Comparison of ENCODE assay signal across 1 cellular context in genomic region chr2:215552144-215552580, GRCh38.
A peak's percentile ranks its signal among the peaks of the same experiment; 100 is the strongest.
TF ChIP-seq lines count a peak whose summit lies in the region.

No MANE protein-coding gene starts in this region.

TF ChIP-seq in HepG2, 621 proteins besides CTCF, POLR2A, EP300 and RAD21 (continued from another document and continues in another):
- peak; percentile 88 for TF ChIP-seq ZNF362 (CRISPR knock-in tag; IDR thresholded peaks at IDR 0.05; ENCODE audit: borderline replicate concordance)
- no peak for TF ChIP-seq ZNF354B (CRISPR knock-in tag; IDR thresholded peaks at IDR 0.05)
- TF ChIP-seq CENPBD1 (CRISPR knock-in tag; IDR thresholded peaks at IDR 0.05; ENCODE audit: borderline replicate concordance, low read depth), result no peak
- TF ChIP-seq PHF5A (CRISPR knock-in tag; IDR thresholded peaks at IDR 0.05; ENCODE audit: low read depth, unreplicated experiment), result no peak
- TF ChIP-seq CERS6 (CRISPR knock-in tag; IDR thresholded peaks at IDR 0.05), result no peak
- no peak for TF ChIP-seq ARNT (IDR thresholded peaks at IDR 0.05)
- no peak for TF ChIP-seq SRY (CRISPR knock-in tag; IDR thresholded peaks at IDR 0.05)
- no peak for TF ChIP-seq NR1H2 (CRISPR knock-in tag; IDR thresholded peaks at IDR 0.05; ENCODE audit: borderline replicate concordance, low read depth)
- no peak for TF ChIP-seq ZNF343 (CRISPR knock-in tag; IDR thresholded peaks at IDR 0.05)
- TF ChIP-seq ARID5B (CRISPR knock-in tag; IDR thresholded peaks at IDR 0.05), result peak; percentile 85
- no peak for TF ChIP-seq ZNF598 (CRISPR knock-in tag; IDR thresholded peaks at IDR 0.05; ENCODE audit: borderline replicate concordance)
- no peak for TF ChIP-seq GABPB1 (CRISPR knock-in tag; IDR thresholded peaks at IDR 0.05)
- TF ChIP-seq GRHL1 (CRISPR knock-in tag; conservative IDR thresholded peaks at IDR 0.05), result no peak
- TF ChIP-seq ZNF350 (CRISPR knock-in tag; IDR thresholded peaks at IDR 0.05; ENCODE audit: borderline replicate concordance, low read depth), result no peak
- TF ChIP-seq GMEB2 (CRISPR knock-in tag; IDR thresholded peaks at IDR 0.05; ENCODE audit: low read depth), result no peak
- TF ChIP-seq ZNF644 (CRISPR knock-in tag; IDR thresholded peaks at IDR 0.05; ENCODE audit: low read depth), result peak; percentile 98
- TF ChIP-seq ELF1 (CRISPR knock-in tag; IDR thresholded peaks at IDR 0.05), result no peak
- no peak for TF ChIP-seq MBNL3 (CRISPR knock-in tag; conservative IDR thresholded peaks at IDR 0.05)
- TF ChIP-seq MEIS1 (CRISPR knock-in tag; IDR thresholded peaks at IDR 0.05; ENCODE audit: borderline replicate concordance), result no peak
- TF ChIP-seq TEAD2 (CRISPR knock-in tag; IDR thresholded peaks at IDR 0.05), result no peak
- no peak for TF ChIP-seq ZBTB21 (CRISPR knock-in tag; IDR thresholded peaks at IDR 0.05)
- no peak for TF ChIP-seq KAT7 (CRISPR knock-in tag; IDR thresholded peaks at IDR 0.05; ENCODE audit: borderline replicate concordance)
- TF ChIP-seq RBM22 (optimal IDR thresholded peaks at IDR 0.05; ENCODE audit: low read length), result no peak
- TF ChIP-seq ZNF256 (CRISPR knock-in tag; conservative IDR thresholded peaks at IDR 0.05), result no peak
- TF ChIP-seq ARID4A (CRISPR knock-in tag; IDR thresholded peaks at IDR 0.05; ENCODE audit: borderline replicate concordance), result no peak
- no peak for TF ChIP-seq TERF1 (CRISPR knock-in tag; IDR thresholded peaks at IDR 0.05)
- no peak for TF ChIP-seq ZNF484 (CRISPR knock-in tag; IDR thresholded peaks at IDR 0.05; ENCODE audit: borderline replicate concordance, low read depth)
- no peak for TF ChIP-seq HNRNPUL1 (IDR thresholded peaks at IDR 0.05; ENCODE audit: low read depth, low read length)
- TF ChIP-seq ZNF747 (CRISPR knock-in tag; IDR thresholded peaks at IDR 0.05; ENCODE audit: borderline replicate concordance), result peak; percentile 68; the same call in 1 of the 2 replicates
- TF ChIP-seq RCOR2 (CRISPR knock-in tag; IDR thresholded peaks at IDR 0.05), result peak; percentile 70
- TF ChIP-seq ZBED4 (CRISPR knock-in tag; IDR thresholded peaks at IDR 0.05; ENCODE audit: borderline replicate concordance), result no peak
- TF ChIP-seq MTA1 (CRISPR knock-in tag; IDR thresholded peaks at IDR 0.05; ENCODE audit: borderline replicate concordance), result no peak
- TF ChIP-seq NONO (IDR thresholded peaks at IDR 0.05), result no peak
- TF ChIP-seq NONO (CRISPR knock-in tag; conservative IDR thresholded peaks at IDR 0.05), result peak; percentile 37; the same call in 1 of the 2 replicates
- no peak for TF ChIP-seq ZNF740 (CRISPR knock-in tag; IDR thresholded peaks at IDR 0.05)
- TF ChIP-seq HNRNPL (IDR thresholded peaks at IDR 0.05; ENCODE audit: low read depth, low read length), result no peak
- TF ChIP-seq HNF4A (CRISPR knock-in tag; IDR thresholded peaks at IDR 0.05), result peak; percentile 91
- TF ChIP-seq ZNF772 (CRISPR knock-in tag; IDR thresholded peaks at IDR 0.05), result 0 out of 2 replicates have a peak, but pooled peaks have one; percentile 39
